Comparison of ENCODE assay signal across 8 cellular contexts in genomic region chr18:24015897-24016631, GRCh38. TPM values are rescaled to one million over a fixed set of nuclear protein-coding genes. Genes with fewer than 3 reads are reported as not detected.
DNase-seq lines count a peak whose midpoint lies in the region; ATAC-seq and TF ChIP-seq lines count a peak whose summit lies in the region.

No MANE protein-coding gene starts in this region.

- H3K9me3 Mint-ChIP-seq in activated T-cell treated with anti-CD3 and anti-CD28 coated beads, Interleukin-2, amount 50 U/mL, for 24 hours = no peaks in the 10 kb centered on the region
- no peaks in the 10 kb centered on the region for H3K9me3 Mint-ChIP-seq in activated T-helper 2 cell treated with anti-CD3 and anti-CD28 coated beads, Interferon-gamma antibody, Interleukin-2, Interleukin-4, amounts not matched to agents 10 μg/mL and 5 μg/mL and 100 μg/mL, durations not matched to agents 14 hours and 24 hours and 36 hours

- H3K27me3 Mint-ChIP-seq in activated T-cell treated with anti-CD3 and anti-CD28 coated beads, Interleukin-2, amount 50 U/mL, for 24 hours = no peaks in the 10 kb centered on the region
- no peaks in the 10 kb centered on the region for H3K27me3 Mint-ChIP-seq in activated T-helper 2 cell treated with anti-CD3 and anti-CD28 coated beads, Interferon-gamma antibody, Interleukin-2, Interleukin-4, amounts not matched to agents 10 μg/mL and 5 μg/mL and 100 μg/mL, durations not matched to agents 14 hours and 24 hours and 36 hours (ENCODE audit: low read depth)

- peak overlapping the region; percentile 91 for H3K27ac Mint-ChIP-seq in activated T-cell treated with anti-CD3 and anti-CD28 coated beads, Interleukin-2, amount 50 U/mL, for 24 hours
- H3K27ac Mint-ChIP-seq in activated T-helper 2 cell treated with anti-CD3 and anti-CD28 coated beads, Interferon-gamma antibody, Interleukin-2, Interleukin-4, amounts not matched to agents 10 μg/mL and 5 μg/mL and 100 μg/mL, durations not matched to agents 14 hours and 24 hours and 36 hours = peak overlapping the region; percentile 84

- no peaks in the 10 kb centered on the region for H3K9me3 ChIP-seq in left lung
- no peaks in the 10 kb centered on the region for H3K9me3 ChIP-seq in tibial artery

- H3K36me3 ChIP-seq in left lung (no peaks in the 10 kb centered on the region), tibial artery (no peaks in the 10 kb centered on the region)

- ATAC-seq in left lung = no peak

- peaks cover 10 to 79% of the 10 kb centered on the region in 2 donors for H3K4me1 ChIP-seq in left lung
- peaks cover 0 to 19% (median 11%) of the 10 kb centered on the region in 4 donors for H3K4me1 ChIP-seq in tibial artery

- no peak for TF ChIP-seq CTCF in left lung (IDR thresholded peaks at IDR 0.05)
- TF ChIP-seq CTCF in tibial artery (IDR thresholded peaks at IDR 0.05) = no peak
- no peak for TF ChIP-seq CTCF in GM10266 (IDR thresholded peaks at IDR 0.05; ENCODE audit: control insufficient read depth, insufficient read depth, low read depth, missing control alignments)

- H3K4me3 Mint-ChIP-seq in activated T-cell treated with anti-CD3 and anti-CD28 coated beads, Interleukin-2, amount 50 U/mL, for 24 hours = peak overlapping the region; percentile 89
- peak overlapping the region; percentile 92 for H3K4me3 Mint-ChIP-seq in activated T-helper 2 cell treated with anti-CD3 and anti-CD28 coated beads, Interferon-gamma antibody, Interleukin-2, Interleukin-4, amounts not matched to agents 10 μg/mL and 5 μg/mL and 100 μg/mL, durations not matched to agents 14 hours and 24 hours and 36 hours (ENCODE audit: low read depth)

- peaks cover 32% of the 10 kb centered on the region for H3K36me3 Mint-ChIP-seq in activated T-cell treated with anti-CD3 and anti-CD28 coated beads, Interleukin-2, amount 50 U/mL, for 24 hours (ENCODE audit: low read depth)
- H3K36me3 Mint-ChIP-seq in activated T-helper 2 cell treated with anti-CD3 and anti-CD28 coated beads, Interferon-gamma antibody, Interleukin-2, Interleukin-4, amounts not matched to agents 10 μg/mL and 5 μg/mL and 100 μg/mL, durations not matched to agents 14 hours and 24 hours and 36 hours (ENCODE audit: low read depth) = peaks cover 32% of the 10 kb centered on the region

- peak overlapping the region; percentile 78 to 83 for H3K4me3 ChIP-seq in left lung
- H3K4me3 ChIP-seq in tibial artery = peak overlapping the region; percentile 65 to 94

- H3K27ac ChIP-seq in left lung = peak overlapping the region; percentile 2 to 89
- no peak overlapping the region for H3K27ac ChIP-seq in tibial artery

- intact Hi-C loops in activated T-helper 2 cell treated with anti-CD3 and anti-CD28 coated beads, Interferon-gamma antibody, Interleukin-2, Interleukin-4, amounts not matched to agents 10 μg/mL and 5 μg/mL and 100 μg/mL, durations not matched to agents 14 hours and 24 hours and 36 hours (cut with micrococcal nuclease) = loop anchor here (1.0 to 5.0 kb wide), 4 partner anchors 60 to 396 kb away; no protein-coding TSS in a partner anchor
- intact Hi-C loops in left lung (cut with DNase I) (no loop called here), tibial artery (cut with DNase I; ENCODE audit: low total_unique reads) (no loop called here)

- peaks cover 81% of the 10 kb centered on the region for H3K4me1 Mint-ChIP-seq in activated T-cell treated with anti-CD3 and anti-CD28 coated beads, Interleukin-2, amount 50 U/mL, for 24 hours (ENCODE audit: low read depth)
- peaks cover 73% of the 10 kb centered on the region for H3K4me1 Mint-ChIP-seq in activated T-helper 2 cell treated with anti-CD3 and anti-CD28 coated beads, Interferon-gamma antibody, Interleukin-2, Interleukin-4, amounts not matched to agents 10 μg/mL and 5 μg/mL and 100 μg/mL, durations not matched to agents 14 hours and 24 hours and 36 hours (ENCODE audit: low read depth)

- peaks cover 0 to 9% of the 10 kb centered on the region in 2 donors for H3K27me3 ChIP-seq in left lung
- peaks cover 0 to 3% of the 10 kb centered on the region in 2 donors for H3K27me3 ChIP-seq in tibial artery

- DNase-seq in activated T-cell treated with anti-CD3 and anti-CD28 coated beads, Interleukin-2, amount 50 U/mL, for 24 hours = no peak
- no peak for DNase-seq in activated T-cell treated with anti-CD3 and anti-CD28 coated beads, Interleukin-2, amount 50 U/mL, for 1 hour
- no peak for DNase-seq in activated T-helper 2 cell treated with anti-CD3 and anti-CD28 coated beads, Interferon-gamma antibody, Interleukin-2, Interleukin-4, amounts not matched to agents 10 μg/mL and 5 μg/mL and 100 μg/mL, durations not matched to agents 14 hours and 24 hours and 36 hours (ENCODE audit: low spot score)
- no peak for DNase-seq in left lung
- no peak for DNase-seq in tibial artery
- DNase-seq in COLO829 (ENCODE audit: low spot score) = no peak
- DNase-seq in GM10266 (ENCODE audit: extremely low spot score) = no peak
- no peak for DNase-seq in AML-193 (lab: John Stamatoyannopoulos, UW)

RNA-seq across cellular contexts. Expression of gene TTC39C, which starts 1.5 kb away (rescaled TPM):
- total RNA-seq in activated T-helper 2 cell treated with anti-CD3 and anti-CD28 coated beads, Interferon-gamma antibody, Interleukin-2, Interleukin-4, amounts not matched to agents 10 μg/mL and 5 μg/mL and 100 μg/mL, durations not matched to agents 14 hours and 24 hours and 36 hours = 14.3 and 20.1 TPM in 2 replicates
- total RNA-seq in left lung = 10 to 100 TPM; 12.2 to 19.3 TPM

Comparison
In these comparisons a context has a peak if more than half of its experiments do, and no peak if none do; other contexts are left out.
1. H3K27ac ChIP-seq: peak in left lung (2 of 2); none in tibial artery (0 of 2).